11 cellular contexts compared by ENCODE assay signal in genomic region chr14:60647837-60648168, GRCh38. TPM values are rescaled to one million over a fixed set of nuclear protein-coding genes. Genes with fewer than 3 reads are reported as not detected.
DNase-seq lines count a peak whose midpoint lies in the region; ATAC-seq and TF ChIP-seq lines count a peak whose summit lies in the region.
"Had no signal": no experiment of that assay in that cellular context is flagged by ENCODE, and none has a peak within 500 bp of the region (broad histone marks: within the 10 kb centered on the region; RNA-seq: fewer than 3 reads in every experiment).

No MANE protein-coding gene starts in this region.

- CTCF ChIA-PET in activated CD4-positive, alpha-beta T cell treated with anti-CD3 and anti-CD28 coated beads for 36 hours (lab: Charles Lee) = interaction anchor here (0.7 kb wide), 1 partner anchor 88 kb away, joined by 3 read pairs; no protein-coding TSS in a partner anchor
- CTCF ChIA-PET in WTC11 (lab: Charles Lee) = interaction anchor here (1.3 kb wide), 1 partner anchor 298 kb away, joined by 3 read pairs; no protein-coding TSS in a partner anchor

- no peaks in the 10 kb centered on the region for H3K9me3 Mint-ChIP-seq in activated CD4-positive, alpha-beta T cell treated with anti-CD3 and anti-CD28 coated beads for 36 hours (ENCODE audit: low read depth)
- no peaks in the 10 kb centered on the region for H3K9me3 Mint-ChIP-seq in WTC11

- H2AFZ ChIP-seq in hepatocyte = peak overlapping the region; percentile 18

- DNase-seq in activated CD4-positive, alpha-beta T cell treated with anti-CD3 and anti-CD28 coated beads for 36 hours = no peak
- no peak for DNase-seq in activated CD4-positive, alpha-beta T cell treated with anti-CD3 and anti-CD28 coated beads for 1 hour
- DNase-seq in WTC11 (ENCODE audit: low spot score) (no peak), hepatocyte (ENCODE audit: low spot score) (no peak), stomach (no peak), Ammon's horn (ENCODE audit: low spot score) (no peak), H4 (ENCODE audit: low spot score) (no peak)
- DNase-seq in stimulated activated naive CD4-positive, alpha-beta T cell (lab: John Stamatoyannopoulos, UW) = no peak
- DNase-seq: CD4-positive, CD25-positive, alpha-beta regulatory T cell; NCI-H1436 had no signal

- peak overlapping the region; percentile 50 for H3K4me3 ChIP-seq in hepatocyte
- peak overlapping the region; percentile 44 to 63 (median 54) for H3K4me3 ChIP-seq in stomach

- H3K4me1 ChIP-seq in hepatocyte (ENCODE audit: insufficient read depth) (peaks cover 3% of the 10 kb centered on the region), stomach (peaks cover 35 to 62% (median 53%) of the 10 kb centered on the region in 4 donors)

- peaks cover 100% of the 10 kb centered on the region for H3K27me3 ChIP-seq in hepatocyte
- H3K27me3 ChIP-seq in stomach = peaks cover 55 to 100% (median 97%) of the 10 kb centered on the region in 3 donors

- peaks cover 43% of the 10 kb centered on the region for H3K4me1 Mint-ChIP-seq in activated CD4-positive, alpha-beta T cell treated with anti-CD3 and anti-CD28 coated beads for 36 hours
- peaks cover 85% of the 10 kb centered on the region for H3K4me1 Mint-ChIP-seq in WTC11

- no peaks in the 10 kb centered on the region for H3K36me3 ChIP-seq in hepatocyte (replicated peaks; ENCODE audit: insufficient read depth, low read depth)
- H3K36me3 ChIP-seq in stomach = no peaks in the 10 kb centered on the region

- H3K27ac Mint-ChIP-seq in activated CD4-positive, alpha-beta T cell treated with anti-CD3 and anti-CD28 coated beads for 36 hours = no peak overlapping the region
- H3K27ac Mint-ChIP-seq in WTC11 = no peak overlapping the region
- H3K27ac Mint-ChIP-seq: CD4-positive, CD25-positive, alpha-beta regulatory T cell had no signal

- peaks cover 13% of the 10 kb centered on the region for H3K79me2 ChIP-seq in hepatocyte

- peak overlapping the region; percentile 95 for H3K4me2 ChIP-seq in hepatocyte

- no peak for TF ChIP-seq POLR2A in stomach (IDR thresholded peaks at IDR 0.05)

- H3K27ac ChIP-seq in hepatocyte = peak overlapping the region; percentile 15
- H3K27ac ChIP-seq in stomach = no peak overlapping the region

- POLR2A ChIA-PET in activated CD4-positive, alpha-beta T cell treated with anti-CD3 and anti-CD28 coated beads for 36 hours (lab: Charles Lee) = no interaction called here
- POLR2A ChIA-PET in WTC11 (lab: Charles Lee) = no interaction called here

- no peaks in the 10 kb centered on the region for H3K36me3 Mint-ChIP-seq in activated CD4-positive, alpha-beta T cell treated with anti-CD3 and anti-CD28 coated beads for 36 hours (ENCODE audit: low read depth)
- no peaks in the 10 kb centered on the region for H3K36me3 Mint-ChIP-seq in WTC11
- H3K36me3 Mint-ChIP-seq: CD4-positive, CD25-positive, alpha-beta regulatory T cell had no signal

- intact Hi-C loops in activated CD4-positive, alpha-beta T cell treated with anti-CD3 and anti-CD28 coated beads for 36 hours (cut with DNase I, micrococcal nuclease) = loop anchor here in 1 of 2 experiments (1.0 kb wide), 1 partner anchor 12 kb away; no protein-coding TSS in a partner anchor
- intact Hi-C loops in stomach (cut with DNase I; ENCODE audit: low total_unique reads) = no loop called here

- no peaks in the 10 kb centered on the region for H3K9me3 ChIP-seq in hepatocyte (ENCODE audit: low read depth)
- H3K9me3 ChIP-seq in stomach = no peaks in the 10 kb centered on the region

- H3K9me2 ChIP-seq in hepatocyte (replicated peaks; ENCODE audit: insufficient read depth) = no peaks in the 10 kb centered on the region

- H4K20me1 ChIP-seq in hepatocyte (ENCODE audit: insufficient read depth, poor library complexity, severe bottlenecking) = peaks cover 6% of the 10 kb centered on the region

- no peak for TF ChIP-seq CTCF in WTC11 (IDR thresholded peaks at IDR 0.05)
- TF ChIP-seq CTCF in hepatocyte (IDR thresholded peaks at IDR 0.05; ENCODE audit: poor library complexity) = no peak
- no peak for TF ChIP-seq CTCF in stomach (IDR thresholded peaks at IDR 0.05)

- 3% methylated on average over 19 of the region's 19 CpGs for WGBS in hepatocyte (ENCODE audit: low lambda C conversion rate, missing lambda C conversion rate)
- WGBS in stomach, 5 donors = 12 to 24% (median 19%) methylated on average over 4 to 19 of the region's 19 CpGs

- H3K27me3 Mint-ChIP-seq in activated CD4-positive, alpha-beta T cell treated with anti-CD3 and anti-CD28 coated beads for 36 hours = peaks cover 85% of the 10 kb centered on the region
- H3K27me3 Mint-ChIP-seq in WTC11 (ENCODE audit: low read depth) = peaks cover 99% of the 10 kb centered on the region

- no peak for ATAC-seq in activated CD4-positive, alpha-beta T cell treated with anti-CD3 and anti-CD28 coated beads for 36 hours
- ATAC-seq in WTC11 = no peak

- peak overlapping the region; percentile 39 for H3K4me3 Mint-ChIP-seq in activated CD4-positive, alpha-beta T cell treated with anti-CD3 and anti-CD28 coated beads for 36 hours
- peak overlapping the region; percentile 63 for H3K4me3 Mint-ChIP-seq in WTC11

- no peak for TF ChIP-seq EP300 in stomach (IDR thresholded peaks at IDR 0.05)

TF ChIP-seq in WTC11, 78 proteins besides CTCF, POLR2A, EP300 and RAD21 (continues in another document):
- TF ChIP-seq NR2C2 (CRISPR knock-in tag; IDR thresholded peaks at IDR 0.05) = no peak
- no peak for TF ChIP-seq ZNF121 (CRISPR knock-in tag; IDR thresholded peaks at IDR 0.05)
- TF ChIP-seq HMGA2 (CRISPR knock-in tag; IDR thresholded peaks at IDR 0.05) = no peak
- no peak for TF ChIP-seq JAZF1 (CRISPR knock-in tag; IDR thresholded peaks at IDR 0.05)
- no peak for TF ChIP-seq ZNF416 (CRISPR knock-in tag; IDR thresholded peaks at IDR 0.05)
- TF ChIP-seq ZNF396 (CRISPR knock-in tag; IDR thresholded peaks at IDR 0.05; ENCODE audit: borderline replicate concordance) = no peak
- TF ChIP-seq, protein P1, sequence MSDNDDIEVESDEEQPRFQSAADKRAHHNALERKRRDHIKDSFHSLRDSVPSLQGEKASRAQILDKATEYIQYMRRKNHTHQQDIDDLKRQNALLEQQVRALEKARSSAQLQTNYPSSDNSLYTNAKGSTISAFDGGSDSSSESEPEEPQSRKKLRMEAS (CRISPR knock-in tag; IDR thresholded peaks at IDR 0.05) = no peak
- TF ChIP-seq NR3C1 (CRISPR knock-in tag; conservative IDR thresholded peaks at IDR 0.05; ENCODE audit: low read depth) = no peak
- no peak for TF ChIP-seq ZMAT4 (CRISPR knock-in tag; IDR thresholded peaks at IDR 0.05)
- TF ChIP-seq, protein P2, sequence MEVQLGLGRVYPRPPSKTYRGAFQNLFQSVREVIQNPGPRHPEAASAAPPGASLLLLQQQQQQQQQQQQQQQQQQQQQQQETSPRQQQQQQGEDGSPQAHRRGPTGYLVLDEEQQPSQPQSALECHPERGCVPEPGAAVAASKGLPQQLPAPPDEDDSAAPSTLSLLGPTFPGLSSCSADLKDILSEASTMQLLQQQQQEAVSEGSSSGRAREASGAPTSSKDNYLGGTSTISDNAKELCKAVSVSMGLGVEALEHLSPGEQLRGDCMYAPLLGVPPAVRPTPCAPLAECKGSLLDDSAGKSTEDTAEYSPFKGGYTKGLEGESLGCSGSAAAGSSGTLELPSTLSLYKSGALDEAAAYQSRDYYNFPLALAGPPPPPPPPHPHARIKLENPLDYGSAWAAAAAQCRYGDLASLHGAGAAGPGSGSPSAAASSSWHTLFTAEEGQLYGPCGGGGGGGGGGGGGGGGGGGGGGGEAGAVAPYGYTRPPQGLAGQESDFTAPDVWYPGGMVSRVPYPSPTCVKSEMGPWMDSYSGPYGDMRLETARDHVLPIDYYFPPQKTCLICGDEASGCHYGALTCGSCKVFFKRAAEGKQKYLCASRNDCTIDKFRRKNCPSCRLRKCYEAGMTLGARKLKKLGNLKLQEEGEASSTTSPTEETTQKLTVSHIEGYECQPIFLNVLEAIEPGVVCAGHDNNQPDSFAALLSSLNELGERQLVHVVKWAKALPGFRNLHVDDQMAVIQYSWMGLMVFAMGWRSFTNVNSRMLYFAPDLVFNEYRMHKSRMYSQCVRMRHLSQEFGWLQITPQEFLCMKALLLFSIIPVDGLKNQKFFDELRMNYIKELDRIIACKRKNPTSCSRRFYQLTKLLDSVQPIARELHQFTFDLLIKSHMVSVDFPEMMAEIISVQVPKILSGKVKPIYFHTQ (CRISPR knock-in tag; IDR thresholded peaks at IDR 0.05) = no peak
- no peak for TF ChIP-seq ZNF512 (CRISPR knock-in tag; IDR thresholded peaks at IDR 0.05; ENCODE audit: borderline replicate concordance)
- no peak for TF ChIP-seq CREM (CRISPR knock-in tag; IDR thresholded peaks at IDR 0.05)
- no peak for TF ChIP-seq CBFB (CRISPR knock-in tag; IDR thresholded peaks at IDR 0.05; ENCODE audit: low read depth)
- TF ChIP-seq ZNF671 (CRISPR knock-in tag; IDR thresholded peaks at IDR 0.05) = no peak
- no peak for TF ChIP-seq GABPB1 (CRISPR knock-in tag; IDR thresholded peaks at IDR 0.05)

RNA-seq across cellular contexts. Expression of gene SIX1, which starts 1.5 kb away (rescaled TPM):
- total RNA-seq in activated CD4-positive, alpha-beta T cell treated with anti-CD3 and anti-CD28 coated beads for 36 hours = not detected
- 0.21 to 0.59 TPM (median 0.30 TPM) in 3 replicates for total RNA-seq in WTC11 (2021)
- 6.3 and 6.5 TPM in 2 replicates for total RNA-seq in hepatocyte
- 5.2 and 5.9 TPM in 2 replicates for polyA plus RNA-seq in hepatocyte
- 1 to 10 TPM in 1 of 5 donors, under 1 TPM in 1, not detected in 3; 0.73 to 8.0 TPM for total RNA-seq in stomach
- polyA plus RNA-seq in stomach = under 1 TPM in 2 of 3 donors, not detected in 1; 0.19 to 0.61 TPM
- total RNA-seq in H4 (2014; rRNA removed; shearing (Covaris generic)) = 18.4 and 23.3 TPM in 2 replicates
- total RNA-seq: CD4-positive, CD25-positive, alpha-beta regulatory T cell; liver had no signal
- polyA plus RNA-seq: CD4-positive, CD25-positive, alpha-beta regulatory T cell; liver had no signal
